ENCODE assay signal across 15 cellular contexts in genomic region chr1:196376648-196377295, GRCh38.
"Had no signal": no experiment of that assay in that cellular context is flagged by ENCODE, and none has a peak within 500 bp of the region (broad histone marks: within the 10 kb centered on the region; RNA-seq: fewer than 3 reads in every experiment).

No MANE protein-coding gene starts in this region.

- H3K4me1 ChIP-seq: esophagus squamous epithelium, left ventricle myocardium inferior, uterus had no signal

- DNase-seq: activated CD4-positive, alpha-beta T cell treated with anti-CD3 and anti-CD28 coated beads, Interleukin-2, amount 50 U/mL, for 1 hour; activated naive CD4-positive, alpha-beta T cell; activated naive CD8-positive, alpha-beta T cell treated with anti-CD3 and anti-CD28 coated beads, Interleukin-2, amount 10 ng/mL, durations not matched to agents 7 days and 5 days; aorta; cortex of kidney; effector CD8-positive, alpha-beta T cell; esophagus squamous epithelium; left ventricle myocardium inferior; naive thymus-derived CD8-positive, alpha-beta T cell; stimulated activated CD4-positive, alpha-beta T cell treated with anti-CD3 and anti-CD28 coated beads, Interleukin-4, amount 100 ng/mL, for 24 hours; stimulated activated naive CD4-positive, alpha-beta T cell treated with Interleukin-2 at 50 U/mL for 16 hours; substantia nigra; uterus had no signal

- H3K9me3 ChIP-seq: esophagus squamous epithelium, left ventricle myocardium inferior, tibial nerve, uterus had no signal

- H3K4me3 ChIP-seq: esophagus squamous epithelium, left ventricle myocardium inferior, tibial nerve, uterus had no signal

- H3K4me1 Mint-ChIP-seq: activated naive CD8-positive, alpha-beta T cell treated with anti-CD3 and anti-CD28 coated beads, Interleukin-2, amount 10 ng/mL, durations not matched to agents 7 days and 5 days; naive thymus-derived CD8-positive, alpha-beta T cell had no signal

- H3K36me3 Mint-ChIP-seq: activated naive CD8-positive, alpha-beta T cell treated with anti-CD3 and anti-CD28 coated beads, Interleukin-2, amount 10 ng/mL, durations not matched to agents 7 days and 5 days; naive thymus-derived CD8-positive, alpha-beta T cell had no signal

- FAIRE-seq: endothelial cell of umbilical vein had no signal

- H3K27ac ChIP-seq: esophagus squamous epithelium, left ventricle myocardium inferior, tibial nerve, uterus had no signal

- H3K27ac Mint-ChIP-seq: activated naive CD8-positive, alpha-beta T cell treated with anti-CD3 and anti-CD28 coated beads, Interleukin-2, amount 10 ng/mL, durations not matched to agents 7 days and 5 days; naive thymus-derived CD8-positive, alpha-beta T cell had no signal

- H3K36me3 ChIP-seq: esophagus squamous epithelium, left ventricle myocardium inferior, tibial nerve, uterus had no signal

- H3K27me3 Mint-ChIP-seq: activated naive CD8-positive, alpha-beta T cell treated with anti-CD3 and anti-CD28 coated beads, Interleukin-2, amount 10 ng/mL, durations not matched to agents 7 days and 5 days; naive thymus-derived CD8-positive, alpha-beta T cell had no signal

- ATAC-seq: naive thymus-derived CD8-positive, alpha-beta T cell had no signal

- H3K9me3 Mint-ChIP-seq: activated naive CD8-positive, alpha-beta T cell treated with anti-CD3 and anti-CD28 coated beads, Interleukin-2, amount 10 ng/mL, durations not matched to agents 7 days and 5 days; naive thymus-derived CD8-positive, alpha-beta T cell had no signal

- H3K4me3 Mint-ChIP-seq: activated naive CD8-positive, alpha-beta T cell treated with anti-CD3 and anti-CD28 coated beads, Interleukin-2, amount 10 ng/mL, durations not matched to agents 7 days and 5 days; naive thymus-derived CD8-positive, alpha-beta T cell had no signal

- H3K27me3 ChIP-seq: esophagus squamous epithelium, tibial nerve, uterus had no signal
